Comparison of ENCODE assay signal across 26 cellular contexts in genomic region chr11:41845066-41845465, GRCh38.
DNase-seq lines count a peak whose midpoint lies in the region; ATAC-seq and TF ChIP-seq lines count a peak whose summit lies in the region.
"Had no signal": no experiment of that assay in that cellular context is flagged by ENCODE, and none has a peak within 500 bp of the region (broad histone marks: within the 10 kb centered on the region; RNA-seq: fewer than 3 reads in every experiment).

No MANE protein-coding gene starts in this region.

- intact Hi-C loops in activated CD4-positive, alpha-beta T cell treated with anti-CD3 and anti-CD28 coated beads, Interleukin-2, amount 10 ng/mL, durations not matched to agents 24 days and 14 days (cut with micrococcal nuclease): no loop called here
- intact Hi-C loops in PC-3 (cut with micrococcal nuclease) (no loop called here), colonic mucosa (cut with DNase I) (no loop called here), OCI-LY7 (cut with micrococcal nuclease; ENCODE audit: unreplicated experiment) (no loop called here)

- no peak overlapping the region for H3K4me3 Mint-ChIP-seq in activated CD4-positive, alpha-beta T cell treated with anti-CD3 and anti-CD28 coated beads, Interleukin-2, amount 10 ng/mL, durations not matched to agents 24 days and 14 days
- H3K4me3 Mint-ChIP-seq: CD4-positive, alpha-beta memory T cell; T-cell had no signal

- no peak for TF ChIP-seq POLR2A in suprapubic skin (IDR thresholded peaks at IDR 0.05)

- no peak overlapping the region for H3K9ac ChIP-seq in PC-3 (ENCODE audit: low read length)
- no peak overlapping the region for H3K9ac ChIP-seq in colonic mucosa (ENCODE audit: low read depth in 2 of 2, low read length in 2 of 2)
- H3K9ac ChIP-seq: BLaER1 treated with 17β-estradiol and CSF1 and Interleukin-3, amounts not matched to agents 10 nM and 100 nM had no signal

- H3K4me1 Mint-ChIP-seq in activated CD4-positive, alpha-beta T cell treated with anti-CD3 and anti-CD28 coated beads, Interleukin-2, amount 10 ng/mL, durations not matched to agents 24 days and 14 days: no peaks in the 10 kb centered on the region
- H3K4me1 Mint-ChIP-seq: CD4-positive, alpha-beta memory T cell; T-cell had no signal

- POLR2A ChIA-PET in PC-3 (lab: Charles Lee; ENCODE audit: unreplicated experiment): no interaction called here
- POLR2A ChIA-PET in OCI-LY7 (lab: Charles Lee): no interaction called here

- no TSS peak for BruUV-seq in PC-3 (replicated peaks; lab: Mats Ljungman, UMichigan)
- no TSS peak for BruUV-seq in OCI-LY7 (replicated peaks; lab: Mats Ljungman, UMichigan)

- H3K9me2 ChIP-seq in PC-3 (replicated peaks; ENCODE audit: low read length): no peaks in the 10 kb centered on the region
- no peaks in the 10 kb centered on the region for H3K9me2 ChIP-seq in OCI-LY7 (ENCODE audit: insufficient read depth, low read length)

- no peak overlapping the region for H3K27ac ChIP-seq in PC-3 (ENCODE audit: low read length)
- H3K27ac ChIP-seq in colonic mucosa: no peak overlapping the region
- H3K27ac ChIP-seq in suprapubic skin: no peak overlapping the region
- H3K27ac ChIP-seq in OCI-LY7 (ENCODE audit: low read depth, low read length, poor library complexity, severe bottlenecking): no peak overlapping the region
- H3K27ac ChIP-seq: BLaER1 treated with 17β-estradiol and CSF1 and Interleukin-3, amounts not matched to agents 10 nM and 100 nM; SJSA1 had no signal

- ATAC-seq in PC-3: no peak
- ATAC-seq: GM12878, T-cell had no signal

- H3K27ac Mint-ChIP-seq in activated CD4-positive, alpha-beta T cell treated with anti-CD3 and anti-CD28 coated beads, Interleukin-2, amount 10 ng/mL, durations not matched to agents 24 days and 14 days: no peak overlapping the region
- H3K27ac Mint-ChIP-seq: CD4-positive, alpha-beta memory T cell; T-cell had no signal

- 77% methylated on average over 3 of the region's 3 CpGs for WGBS in suprapubic skin

- no peaks in the 10 kb centered on the region for H3F3A ChIP-seq in PC-3 (ENCODE audit: low read length, unreplicated experiment)

- no peaks in the 10 kb centered on the region for H3K36me3 ChIP-seq in PC-3 (ENCODE audit: low read depth, low read length)
- no peaks in the 10 kb centered on the region for H3K36me3 ChIP-seq in colonic mucosa
- no peaks in the 10 kb centered on the region for H3K36me3 ChIP-seq in suprapubic skin
- no peaks in the 10 kb centered on the region for H3K36me3 ChIP-seq in OCI-LY7 (ENCODE audit: insufficient read depth, low read length)
- H3K36me3 ChIP-seq: BLaER1 treated with 17β-estradiol and CSF1 and Interleukin-3, amounts not matched to agents 10 nM and 100 nM; SJSA1 had no signal

- no peaks in the 10 kb centered on the region for H3K9me3 ChIP-seq in PC-3 (ENCODE audit: low read length)
- H3K9me3 ChIP-seq in colonic mucosa: no peaks in the 10 kb centered on the region
- no peaks in the 10 kb centered on the region for H3K9me3 ChIP-seq in suprapubic skin
- no peaks in the 10 kb centered on the region for H3K9me3 ChIP-seq in OCI-LY7 (ENCODE audit: low read length)

- no peaks in the 10 kb centered on the region for H3K27me3 Mint-ChIP-seq in activated CD4-positive, alpha-beta T cell treated with anti-CD3 and anti-CD28 coated beads, Interleukin-2, amount 10 ng/mL, durations not matched to agents 24 days and 14 days
- H3K27me3 Mint-ChIP-seq: CD4-positive, alpha-beta memory T cell; T-cell had no signal

- H3K4me1 ChIP-seq in PC-3 (ENCODE audit: insufficient read depth, low read length): no peaks in the 10 kb centered on the region
- no peaks in the 10 kb centered on the region for H3K4me1 ChIP-seq in colonic mucosa
- H3K4me1 ChIP-seq in suprapubic skin: no peaks in the 10 kb centered on the region
- H3K4me1 ChIP-seq in OCI-LY7 (ENCODE audit: insufficient read depth, low read length, poor library complexity, severe bottlenecking): no peaks in the 10 kb centered on the region
- H3K4me1 ChIP-seq: BLaER1 treated with 17β-estradiol and CSF1 and Interleukin-3, amounts not matched to agents 10 nM and 100 nM; SJSA1 had no signal

- no peaks in the 10 kb centered on the region for H3K36me3 Mint-ChIP-seq in activated CD4-positive, alpha-beta T cell treated with anti-CD3 and anti-CD28 coated beads, Interleukin-2, amount 10 ng/mL, durations not matched to agents 24 days and 14 days (ENCODE audit: low read depth)
- H3K36me3 Mint-ChIP-seq: CD4-positive, alpha-beta memory T cell; T-cell had no signal

- H2AFZ ChIP-seq in PC-3 (ENCODE audit: low read length): 0 out of 2 replicates have a peak overlapping the region, but pooled peaks have one; percentile 21
- H2AFZ ChIP-seq in OCI-LY7 (ENCODE audit: low read length): no peak overlapping the region

- H4K20me1 ChIP-seq in PC-3 (ENCODE audit: low read length) (no peaks in the 10 kb centered on the region), OCI-LY7 (ENCODE audit: insufficient read depth, low read length) (no peaks in the 10 kb centered on the region)
- H4K20me1 ChIP-seq: BLaER1 treated with 17β-estradiol and CSF1 and Interleukin-3, amounts not matched to agents 10 nM and 100 nM had no signal

- no peaks in the 10 kb centered on the region for H3K27me3 ChIP-seq in PC-3 (ENCODE audit: low read length)
- H3K27me3 ChIP-seq in colonic mucosa: no peaks in the 10 kb centered on the region
- H3K27me3 ChIP-seq in suprapubic skin: no peaks in the 10 kb centered on the region
- H3K27me3 ChIP-seq: BLaER1 treated with 17β-estradiol and CSF1 and Interleukin-3, amounts not matched to agents 10 nM and 100 nM; SJSA1 had no signal

- H3K79me2 ChIP-seq in PC-3 (ENCODE audit: low read length) (no peaks in the 10 kb centered on the region), OCI-LY7 (ENCODE audit: insufficient read depth, low read depth, low read length) (no peaks in the 10 kb centered on the region)

- TF ChIP-seq EP300 in suprapubic skin (IDR thresholded peaks at IDR 0.05): no peak

- H3K4me3 ChIP-seq in PC-3 (ENCODE audit: low read length) (no peak overlapping the region), colonic mucosa (no peak overlapping the region), suprapubic skin (no peak overlapping the region), OCI-LY7 (ENCODE audit: low read depth, low read length, poor library complexity, severe bottlenecking) (no peak overlapping the region)
- H3K4me3 ChIP-seq: BLaER1 treated with 17β-estradiol and CSF1 and Interleukin-3, amounts not matched to agents 10 nM and 100 nM; GM12878; SJSA1 had no signal

- no peaks in the 10 kb centered on the region for H3K9me3 Mint-ChIP-seq in activated CD4-positive, alpha-beta T cell treated with anti-CD3 and anti-CD28 coated beads, Interleukin-2, amount 10 ng/mL, durations not matched to agents 24 days and 14 days

- CTCF ChIA-PET in PC-3 (lab: Charles Lee) (no interaction called here), OCI-LY7 (lab: Charles Lee; ENCODE audit: unreplicated experiment) (no interaction called here)

- H3K4me2 ChIP-seq in PC-3 (ENCODE audit: low read length): no peak overlapping the region
- H3K4me2 ChIP-seq in OCI-LY7 (ENCODE audit: low read length): no peak overlapping the region
- H3K4me2 ChIP-seq: BLaER1 treated with 17β-estradiol and CSF1 and Interleukin-3, amounts not matched to agents 10 nM and 100 nM had no signal

- DNase-seq in activated CD4-positive, alpha-beta T cell treated with anti-CD3 and anti-CD28 coated beads, Interleukin-2, amount 10 ng/mL, durations not matched to agents 24 days and 14 days: peak; percentile 4
- no peak for DNase-seq in activated CD4-positive, alpha-beta T cell treated with anti-CD3 and anti-CD28 coated beads for 1 hour
- DNase-seq in PC-3 (peak; percentile 12), iPS-NIHi11 (ENCODE audit: low spot score) (peak; percentile 7), colonic mucosa (no peak), suprapubic skin (ENCODE audit: low spot score in 2 of 2) (no peak), OCI-LY7 (ENCODE audit: low spot score) (no peak), NCI-H1694 treated with DMSO at 0.1 percent for 48 hours (lab: John Stamatoyannopoulos, UW) (no peak)
- DNase-seq: CD4-positive, alpha-beta memory T cell; COR-L47; EL; GDM1; GOT3; KBM-7; MV-4-11; NCI-H1105; NCI-H146; NCI-H2081; NCI-H2227 treated with DMSO at 0.1 percent for 48 hours; NCI-H526 treated with DMSO at 0.1 percent for 48 hours; Right ventricle myocardium superior; RPMI8226; T-cell had no signal

- TF ChIP-seq CTCF in PC-3 (conservative IDR thresholded peaks at IDR 0.05; ENCODE audit: low read depth, low read length): peak; percentile 27; the same call in 1 of the 2 replicates
- TF ChIP-seq CTCF in colonic mucosa (IDR thresholded peaks at IDR 0.05): no peak
- no peak for TF ChIP-seq CTCF in suprapubic skin (IDR thresholded peaks at IDR 0.05)
- TF ChIP-seq CTCF in OCI-LY7 (conservative IDR thresholded peaks at IDR 0.05; ENCODE audit: low read length): no peak

Comparison
In these comparisons a context has a peak if more than half of its experiments do, and no peak if none do; other contexts are left out.
1. DNase-seq: peak in activated CD4-positive, alpha-beta T cell treated with anti-CD3 and anti-CD28 coated beads, Interleukin-2, amount 10 ng/mL, durations not matched to agents 24 days and 14 days (single experiment), PC-3 (single experiment) and iPS-NIHi11 (single experiment); none in activated CD4-positive, alpha-beta T cell treated with anti-CD3 and anti-CD28 coated beads for 1 hour (single experiment), colonic mucosa (single experiment), suprapubic skin (0 of 2), OCI-LY7 (single experiment) and NCI-H1694 treated with DMSO at 0.1 percent for 48 hours (single experiment).